ENCODE assay signal across 1 cellular context in the genomic region with DNA sequence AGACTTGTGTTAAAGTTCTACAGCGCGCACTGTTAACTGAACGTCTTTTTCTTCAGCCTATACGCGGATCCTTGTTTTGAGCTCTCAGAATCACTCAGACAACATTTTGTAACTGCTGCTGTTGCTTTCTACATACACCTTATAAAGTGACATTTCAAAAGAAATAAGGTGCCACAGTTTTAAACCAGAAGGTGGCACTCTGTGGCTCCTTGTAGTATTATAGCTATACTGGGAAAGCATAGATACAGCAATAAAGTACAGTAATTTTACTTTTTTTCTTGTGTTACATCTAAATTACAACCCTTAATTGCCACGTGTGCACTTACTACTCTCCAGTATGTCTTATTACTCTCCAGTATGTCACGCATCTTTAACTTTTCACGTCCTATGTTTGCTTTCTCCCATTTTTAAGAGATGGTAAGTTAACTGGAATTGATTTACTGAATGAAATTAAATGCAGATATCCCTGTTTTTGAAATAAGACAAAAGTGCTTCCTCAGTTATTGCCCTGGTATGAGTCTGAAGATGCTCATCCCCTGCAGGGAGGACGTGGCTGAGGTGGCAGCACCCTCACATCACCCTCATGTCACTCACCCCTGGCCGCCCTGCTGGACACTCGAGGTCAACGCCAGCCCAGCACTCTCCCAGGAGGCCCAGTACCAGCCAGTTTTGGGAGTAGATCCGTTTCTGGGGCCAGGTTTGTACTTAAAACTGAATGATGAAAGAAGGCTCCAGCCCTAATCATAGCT.
TF ChIP-seq lines count a peak whose summit lies in the region.

No MANE protein-coding gene starts in this region.

TF ChIP-seq in HepG2, 621 proteins besides CTCF, POLR2A, EP300 and RAD21 (continued from another document and continues in another):
- TF ChIP-seq, protein P1, sequence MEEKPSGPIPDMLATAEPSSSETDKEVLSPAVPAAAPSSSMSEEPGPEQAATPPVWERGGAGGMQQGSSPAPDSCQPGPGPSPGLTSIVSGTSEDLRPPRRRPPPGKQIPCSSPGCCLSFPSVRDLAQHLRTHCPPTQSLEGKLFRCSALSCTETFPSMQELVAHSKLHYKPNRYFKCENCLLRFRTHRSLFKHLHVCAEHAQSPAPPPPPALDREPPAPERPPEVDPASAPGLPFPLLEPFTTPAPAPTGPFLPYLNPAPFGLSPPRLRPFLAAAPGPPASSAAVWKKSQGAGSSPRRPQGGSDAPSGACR (CRISPR knock-in tag; IDR thresholded peaks at IDR 0.05): no peak
- no peak for TF ChIP-seq RAD51 (IDR thresholded peaks at IDR 0.05; ENCODE audit: borderline replicate concordance)
- no peak for TF ChIP-seq ZSCAN9 (CRISPR knock-in tag; IDR thresholded peaks at IDR 0.05; ENCODE audit: borderline replicate concordance)
- TF ChIP-seq ZNF160 (CRISPR knock-in tag; IDR thresholded peaks at IDR 0.05): no peak
- TF ChIP-seq SYNCRIP (IDR thresholded peaks at IDR 0.05; ENCODE audit: insufficient read depth, low read depth, low read length): no peak
- TF ChIP-seq PBX2 (CRISPR knock-in tag; IDR thresholded peaks at IDR 0.05): peak; percentile 37; the same call in 1 of the 2 replicates
- no peak for TF ChIP-seq MED8 (CRISPR knock-in tag; IDR thresholded peaks at IDR 0.05; ENCODE audit: insufficient replicate concordance)
- peak; percentile 28; the same call in 1 of the 2 replicates for TF ChIP-seq MYC (CRISPR knock-in tag; IDR thresholded peaks at IDR 0.05; ENCODE audit: borderline replicate concordance)
- TF ChIP-seq ISX (CRISPR knock-in tag; conservative IDR thresholded peaks at IDR 0.05): no peak
- no peak for TF ChIP-seq ZNF30 (CRISPR knock-in tag; IDR thresholded peaks at IDR 0.05)
- no peak for TF ChIP-seq MED1 (CRISPR knock-in tag; IDR thresholded peaks at IDR 0.05)
- no peak for TF ChIP-seq ZNF207 (IDR thresholded peaks at IDR 0.05; ENCODE audit: borderline replicate concordance)
- TF ChIP-seq, protein P2, sequence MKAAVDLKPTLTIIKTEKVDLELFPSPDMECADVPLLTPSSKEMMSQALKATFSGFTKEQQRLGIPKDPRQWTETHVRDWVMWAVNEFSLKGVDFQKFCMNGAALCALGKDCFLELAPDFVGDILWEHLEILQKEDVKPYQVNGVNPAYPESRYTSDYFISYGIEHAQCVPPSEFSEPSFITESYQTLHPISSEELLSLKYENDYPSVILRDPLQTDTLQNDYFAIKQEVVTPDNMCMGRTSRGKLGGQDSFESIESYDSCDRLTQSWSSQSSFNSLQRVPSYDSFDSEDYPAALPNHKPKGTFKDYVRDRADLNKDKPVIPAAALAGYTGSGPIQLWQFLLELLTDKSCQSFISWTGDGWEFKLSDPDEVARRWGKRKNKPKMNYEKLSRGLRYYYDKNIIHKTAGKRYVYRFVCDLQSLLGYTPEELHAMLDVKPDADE (CRISPR knock-in tag; IDR thresholded peaks at IDR 0.05): no peak
- peak; percentile 56; the same call in 1 of the 2 replicates for TF ChIP-seq ZNF263 (CRISPR knock-in tag; IDR thresholded peaks at IDR 0.05)
- no peak for TF ChIP-seq ZNF646 (CRISPR knock-in tag; IDR thresholded peaks at IDR 0.05)
- TF ChIP-seq SRSF4 (IDR thresholded peaks at IDR 0.05; ENCODE audit: low read depth, low read length, poor library complexity, severe bottlenecking): no peak
- TF ChIP-seq NFATC3 (CRISPR knock-in tag; IDR thresholded peaks at IDR 0.05): no peak
- no peak for TF ChIP-seq ZBTB21 (CRISPR knock-in tag; IDR thresholded peaks at IDR 0.05)
- TF ChIP-seq CAMTA2 (CRISPR knock-in tag; IDR thresholded peaks at IDR 0.05; ENCODE audit: borderline replicate concordance): no peak
- no peak for TF ChIP-seq ATF7-NPFF (CRISPR knock-in tag; IDR thresholded peaks at IDR 0.05; ENCODE audit: low read depth)
- no peak for TF ChIP-seq TEAD3 (CRISPR knock-in tag; optimal IDR thresholded peaks at IDR 0.05; ENCODE audit: borderline replicate concordance)
- TF ChIP-seq DRAP1 (CRISPR knock-in tag; IDR thresholded peaks at IDR 0.05): no peak
- TF ChIP-seq PAF1 (CRISPR knock-in tag; IDR thresholded peaks at IDR 0.05): no peak
- no peak for TF ChIP-seq ZNF501 (CRISPR knock-in tag; IDR thresholded peaks at IDR 0.05)
- TF ChIP-seq CSRNP2 (CRISPR knock-in tag; conservative IDR thresholded peaks at IDR 0.05; ENCODE audit: low read depth): no peak
- TF ChIP-seq POLR2G (IDR thresholded peaks at IDR 0.05; ENCODE audit: low read depth, low read length): 0 out of 2 replicates have a peak, but pooled peaks have one; percentile 39
- TF ChIP-seq CREB3 (CRISPR knock-in tag; IDR thresholded peaks at IDR 0.05): no peak
- no peak for TF ChIP-seq MAFG (CRISPR knock-in tag; IDR thresholded peaks at IDR 0.05)
- peak; percentile 91 for TF ChIP-seq RBM22 (optimal IDR thresholded peaks at IDR 0.05; ENCODE audit: low read length)
- no peak for TF ChIP-seq ZBTB7A (CRISPR knock-in tag; IDR thresholded peaks at IDR 0.05)
- no peak for TF ChIP-seq CHD2 (IDR thresholded peaks at IDR 0.05; ENCODE audit: low read depth, low read length)
- TF ChIP-seq, protein P3, sequence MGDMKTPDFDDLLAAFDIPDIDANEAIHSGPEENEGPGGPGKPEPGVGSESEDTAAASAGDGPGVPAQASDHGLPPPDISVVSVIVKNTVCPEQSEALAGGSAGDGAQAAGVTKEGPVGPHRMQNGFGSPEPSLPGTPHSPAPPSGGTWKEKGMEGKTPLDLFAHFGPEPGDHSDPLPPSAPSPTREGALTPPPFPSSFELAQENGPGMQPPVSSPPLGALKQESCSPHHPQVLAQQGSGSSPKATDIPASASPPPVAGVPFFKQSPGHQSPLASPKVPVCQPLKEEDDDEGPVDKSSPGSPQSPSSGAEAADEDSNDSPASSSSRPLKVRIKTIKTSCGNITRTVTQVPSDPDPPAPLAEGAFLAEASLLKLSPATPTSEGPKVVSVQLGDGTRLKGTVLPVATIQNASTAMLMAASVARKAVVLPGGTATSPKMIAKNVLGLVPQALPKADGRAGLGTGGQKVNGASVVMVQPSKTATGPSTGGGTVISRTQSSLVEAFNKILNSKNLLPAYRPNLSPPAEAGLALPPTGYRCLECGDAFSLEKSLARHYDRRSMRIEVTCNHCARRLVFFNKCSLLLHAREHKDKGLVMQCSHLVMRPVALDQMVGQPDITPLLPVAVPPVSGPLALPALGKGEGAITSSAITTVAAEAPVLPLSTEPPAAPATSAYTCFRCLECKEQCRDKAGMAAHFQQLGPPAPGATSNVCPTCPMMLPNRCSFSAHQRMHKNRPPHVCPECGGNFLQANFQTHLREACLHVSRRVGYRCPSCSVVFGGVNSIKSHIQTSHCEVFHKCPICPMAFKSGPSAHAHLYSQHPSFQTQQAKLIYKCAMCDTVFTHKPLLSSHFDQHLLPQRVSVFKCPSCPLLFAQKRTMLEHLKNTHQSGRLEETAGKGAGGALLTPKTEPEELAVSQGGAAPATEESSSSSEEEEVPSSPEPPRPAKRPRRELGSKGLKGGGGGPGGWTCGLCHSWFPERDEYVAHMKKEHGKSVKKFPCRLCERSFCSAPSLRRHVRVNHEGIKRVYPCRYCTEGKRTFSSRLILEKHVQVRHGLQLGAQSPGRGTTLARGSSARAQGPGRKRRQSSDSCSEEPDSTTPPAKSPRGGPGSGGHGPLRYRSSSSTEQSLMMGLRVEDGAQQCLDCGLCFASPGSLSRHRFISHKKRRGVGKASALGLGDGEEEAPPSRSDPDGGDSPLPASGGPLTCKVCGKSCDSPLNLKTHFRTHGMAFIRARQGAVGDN (CRISPR knock-in tag; IDR thresholded peaks at IDR 0.05): peak; percentile 45
- no peak for TF ChIP-seq ZNF639 (CRISPR knock-in tag; conservative IDR thresholded peaks at IDR 0.05)
- TF ChIP-seq HMGXB4 (CRISPR knock-in tag; IDR thresholded peaks at IDR 0.05; ENCODE audit: borderline replicate concordance in 1 of 2, low read depth in 1 of 2): peak in 1 of 2 experiments; percentile 32; a peak in 1 of 4 replicates
